ENCODE assay signal across 1 cellular context in the genomic region with DNA sequence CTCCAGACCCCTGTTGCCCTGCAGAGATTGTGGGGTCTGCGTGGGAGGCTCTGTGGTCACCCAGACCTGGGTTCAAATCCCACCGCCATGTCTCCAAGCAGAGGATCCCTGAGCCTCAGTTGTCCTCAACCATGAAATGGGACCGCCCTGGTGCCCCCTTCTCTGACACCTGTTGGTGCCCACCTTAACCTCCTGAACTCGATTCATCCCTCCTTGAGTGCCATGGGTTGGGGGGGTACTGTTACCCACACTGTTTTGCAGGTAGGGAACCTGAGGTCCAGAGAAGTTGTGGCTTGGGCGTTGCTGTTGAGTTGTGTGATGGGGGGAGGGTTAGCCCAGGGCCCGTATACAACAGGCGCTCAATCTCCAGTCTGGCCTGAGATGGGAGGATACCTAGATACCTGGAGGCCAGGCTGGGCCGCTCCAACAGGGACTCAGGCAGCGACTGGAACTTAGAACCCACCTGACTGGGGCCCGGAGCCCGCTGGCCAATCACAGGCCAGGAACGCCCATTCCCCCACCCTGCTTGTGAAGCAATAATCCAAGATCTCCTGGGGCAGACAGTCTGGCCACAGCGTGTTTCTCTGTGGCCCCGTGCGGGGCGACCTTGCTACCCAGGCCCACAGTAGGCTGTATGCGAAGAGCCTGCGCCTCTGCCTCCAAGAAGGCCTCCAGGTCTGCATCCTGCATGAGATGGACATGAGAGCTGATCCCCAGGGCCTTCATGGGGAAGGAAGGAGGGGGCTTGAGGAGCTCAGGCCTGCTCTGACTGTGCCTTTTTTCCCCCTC.
TF ChIP-seq lines count a peak whose summit lies in the region.

No MANE protein-coding gene starts in this region.

TF ChIP-seq in GM12891, 5 proteins besides CTCF, POLR2A, EP300 and RAD21:
- TF ChIP-seq TAF1 (IDR thresholded peaks at IDR 0.05; ENCODE audit: low read depth, low read length), result no peak
- no peak for TF ChIP-seq PAX5 (IDR thresholded peaks at IDR 0.05; ENCODE audit: insufficient read depth, low read length, severe bottlenecking)
- TF ChIP-seq POLR2AphosphoS5 (IDR thresholded peaks at IDR 0.05; ENCODE audit: low read depth, low read length), result no peak
- TF ChIP-seq POU2F2 (IDR thresholded peaks at IDR 0.05; ENCODE audit: low read depth, low read length), result no peak
- TF ChIP-seq SPI1 (IDR thresholded peaks at IDR 0.05; ENCODE audit: low read depth, low read length), result no peak
